ENCODE assay signal across 27 cellular contexts in genomic region chr4:63315651-63316050, GRCh38.
DNase-seq lines count a peak whose midpoint lies in the region; ATAC-seq, FAIRE-seq and TF ChIP-seq lines count a peak whose summit lies in the region.
"Had no signal": no experiment of that assay in that cellular context is flagged by ENCODE, and none has a peak within 500 bp of the region (broad histone marks: within the 10 kb centered on the region; RNA-seq: fewer than 3 reads in every experiment).

No MANE protein-coding gene starts in this region.

- no peaks in the 10 kb centered on the region for H3K36me3 Mint-ChIP-seq in chondrocyte (ENCODE audit: low read depth)
- H3K36me3 Mint-ChIP-seq: CD14-positive monocyte; CD8-positive, alpha-beta memory T cell had no signal

- no peak for DNase-seq in chondrocyte (ENCODE audit: low spot score)
- no peak for DNase-seq in epithelial cell of prostate (ENCODE audit: low read depth, low spot score)
- DNase-seq in keratinocyte (ENCODE audit: low read depth, low spot score) = no peak
- no peak for DNase-seq in NCI-H1694 (lab: John Stamatoyannopoulos, UW)
- DNase-seq in NCI-H524 (lab: John Stamatoyannopoulos, UW) = no peak
- DNase-seq in cerebellar cortex (ENCODE audit: low spot score) = no peak
- DNase-seq: 8988T; ACHN; AML-193; BE2C; CD4-positive, alpha-beta T cell; CD8-positive, alpha-beta memory T cell; DMS 273 treated with DMSO at 0.1 percent for 48 hours; DMS79; EL; GDM1; GM23248; H7; HCEC 1CT had no signal

- no peak overlapping the region for H3K4me3 Mint-ChIP-seq in chondrocyte (ENCODE audit: unreplicated experiment)
- H3K4me3 Mint-ChIP-seq: CD14-positive monocyte; CD4-positive, alpha-beta T cell; CD8-positive, alpha-beta memory T cell had no signal

- H3K36me3 ChIP-seq in keratinocyte (ENCODE audit: control insufficient read depth in 2 of 2, extremely low read depth in 1 of 2, insufficient read depth in 2 of 2, low read length in 2 of 2) = no peaks in the 10 kb centered on the region
- H3K36me3 ChIP-seq: BE2C; BLaER1 treated with 17β-estradiol and CSF1 and Interleukin-3, amounts not matched to agents 10 nM and 100 nM had no signal

- ATAC-seq in GM21576 (IDR thresholded peaks at IDR 0.05; ENCODE audit: unreplicated experiment) = no peak
- ATAC-seq: A549, GM12878 had no signal

- TF ChIP-seq CTCF in chondrocyte (IDR thresholded peaks at IDR 0.05) = no peak
- no peak for TF ChIP-seq CTCF in keratinocyte (optimal IDR thresholded peaks at IDR 0.05 in 1 of 3, IDR thresholded peaks at IDR 0.05 in 1 of 3, conservative IDR thresholded peaks at IDR 0.05 in 1 of 3; ENCODE audit: extremely low read depth in 1 of 3, insufficient read depth in 2 of 3, low read length in 3 of 3)

- H3K4me2 ChIP-seq in keratinocyte (ENCODE audit: control insufficient read depth, extremely low read depth, insufficient read depth, low read depth, low read length) = peak overlapping the region; percentile 20
- H3K4me2 ChIP-seq: A549; BLaER1 treated with 17β-estradiol and CSF1 and Interleukin-3, amounts not matched to agents 10 nM and 100 nM had no signal

- H3K4me3 ChIP-seq in keratinocyte (ENCODE audit: control insufficient read depth in 2 of 3, extremely low read depth in 1 of 3, insufficient read depth in 2 of 3, low read depth in 1 of 3, low read length in 3 of 3) = no peak overlapping the region
- H3K4me3 ChIP-seq: A549; BLaER1 treated with 17β-estradiol and CSF1 and Interleukin-3, amounts not matched to agents 10 nM and 100 nM; GM12878; GM23248 had no signal

- peak overlapping the region; percentile 73 for H2AFZ ChIP-seq in keratinocyte (ENCODE audit: control insufficient read depth, low read length)
- H2AFZ ChIP-seq: GM23248 had no signal

- H3K9me3 ChIP-seq in keratinocyte (ENCODE audit: control insufficient read depth, low read depth, low read length) = no peaks in the 10 kb centered on the region
- H3K9me3 ChIP-seq: A549; BE2C; BLaER1 treated with 17β-estradiol and CSF1 and Interleukin-3, amounts not matched to agents 10 nM and 100 nM had no signal

- dilution Hi-C loops in keratinocyte (cut with MboI; ENCODE audit: extremely low pct_ligation_motif_present, low sequenced_read_pairs) = no loop called here

- H3K27ac Mint-ChIP-seq in chondrocyte (ENCODE audit: unreplicated experiment) = peak overlapping the region; percentile 9
- H3K27ac Mint-ChIP-seq: CD4-positive, alpha-beta T cell; CD8-positive, alpha-beta memory T cell had no signal

- peaks cover 7% of the 10 kb centered on the region for H3K9me3 Mint-ChIP-seq in chondrocyte (ENCODE audit: low read depth)

- no peaks in the 10 kb centered on the region for H4K20me1 ChIP-seq in keratinocyte (ENCODE audit: control insufficient read depth, extremely low read depth, insufficient read depth, low read length)
- H4K20me1 ChIP-seq: BLaER1 treated with 17β-estradiol and CSF1 and Interleukin-3, amounts not matched to agents 10 nM and 100 nM had no signal

- no peaks in the 10 kb centered on the region for H3K79me2 ChIP-seq in keratinocyte (ENCODE audit: control insufficient read depth, insufficient read depth, low read length)

- no peak overlapping the region for H3K9ac ChIP-seq in keratinocyte (ENCODE audit: control insufficient read depth, extremely low read depth, insufficient read depth, low read length)
- H3K9ac ChIP-seq: BLaER1 treated with 17β-estradiol and CSF1 and Interleukin-3, amounts not matched to agents 10 nM and 100 nM; GM23248 had no signal

- H3K27me3 ChIP-seq in keratinocyte (ENCODE audit: control insufficient read depth, extremely low read depth, insufficient read depth, low read length) = no peaks in the 10 kb centered on the region
- H3K27me3 ChIP-seq: BE2C; BLaER1 treated with 17β-estradiol and CSF1 and Interleukin-3, amounts not matched to agents 10 nM and 100 nM had no signal

- no peaks in the 10 kb centered on the region for H3K9me1 ChIP-seq in keratinocyte (ENCODE audit: control insufficient read depth, extremely low read depth, insufficient read depth, low read length)

- no peaks in the 10 kb centered on the region for H3K27me3 Mint-ChIP-seq in chondrocyte (ENCODE audit: low read depth)
- H3K27me3 Mint-ChIP-seq: CD4-positive, alpha-beta T cell; CD8-positive, alpha-beta memory T cell had no signal

- peaks cover 10% of the 10 kb centered on the region for H3K4me1 ChIP-seq in keratinocyte (ENCODE audit: control insufficient read depth, extremely low read depth, insufficient read depth, low read length)
- H3K4me1 ChIP-seq: A549; BE2C; BLaER1 treated with 17β-estradiol and CSF1 and Interleukin-3, amounts not matched to agents 10 nM and 100 nM had no signal

- peaks cover 12% of the 10 kb centered on the region for H3K4me1 Mint-ChIP-seq in chondrocyte (ENCODE audit: low read depth)
- H3K4me1 Mint-ChIP-seq: CD14-positive monocyte; CD8-positive, alpha-beta memory T cell had no signal

- H3K27ac ChIP-seq in epithelial cell of prostate = peak overlapping the region; percentile 25
- H3K27ac ChIP-seq in keratinocyte (ENCODE audit: control insufficient read depth, insufficient read depth, low read length) = peak overlapping the region; percentile 33
- H3K27ac ChIP-seq: A549; BLaER1 treated with 17β-estradiol and CSF1 and Interleukin-3, amounts not matched to agents 10 nM and 100 nM; GM23248 had no signal

- FAIRE-seq in keratinocyte (lab: Jason Lieb, UNC) = peak; percentile 39
- FAIRE-seq: A549, D721Med, GM12878, GM18507, H1 had no signal
